Comparison of ENCODE assay signal across 1 cellular context in genomic region chr1:1858382-1859086, GRCh38.
TF ChIP-seq lines count a peak whose summit lies in the region.

No MANE protein-coding gene starts in this region.

TF ChIP-seq in K562, 482 proteins besides CTCF, POLR2A, EP300 and RAD21 (continued from another document):
- TF ChIP-seq E4F1 (CRISPR knock-in tag; IDR thresholded peaks at IDR 0.05; ENCODE audit: borderline replicate concordance) = no peak
- TF ChIP-seq JUNB (CRISPR knock-in tag; conservative IDR thresholded peaks at IDR 0.05) = peak; percentile 73
- TF ChIP-seq RCOR1 (IDR thresholded peaks at IDR 0.05; ENCODE audit: borderline replicate concordance in 1 of 2, low read depth in 2 of 2, low read length in 2 of 2) = peak; percentile 65 to 96; a peak in 3 of 4 replicates
- TF ChIP-seq FOXP1 (CRISPR knock-in tag; IDR thresholded peaks at IDR 0.05) = no peak
- TF ChIP-seq CTCFL (IDR thresholded peaks at IDR 0.05; ENCODE audit: borderline replicate concordance, insufficient read depth, low read depth, low read length, poor library complexity, severe bottlenecking) = peak; percentile 31
- TF ChIP-seq, protein P1, sequence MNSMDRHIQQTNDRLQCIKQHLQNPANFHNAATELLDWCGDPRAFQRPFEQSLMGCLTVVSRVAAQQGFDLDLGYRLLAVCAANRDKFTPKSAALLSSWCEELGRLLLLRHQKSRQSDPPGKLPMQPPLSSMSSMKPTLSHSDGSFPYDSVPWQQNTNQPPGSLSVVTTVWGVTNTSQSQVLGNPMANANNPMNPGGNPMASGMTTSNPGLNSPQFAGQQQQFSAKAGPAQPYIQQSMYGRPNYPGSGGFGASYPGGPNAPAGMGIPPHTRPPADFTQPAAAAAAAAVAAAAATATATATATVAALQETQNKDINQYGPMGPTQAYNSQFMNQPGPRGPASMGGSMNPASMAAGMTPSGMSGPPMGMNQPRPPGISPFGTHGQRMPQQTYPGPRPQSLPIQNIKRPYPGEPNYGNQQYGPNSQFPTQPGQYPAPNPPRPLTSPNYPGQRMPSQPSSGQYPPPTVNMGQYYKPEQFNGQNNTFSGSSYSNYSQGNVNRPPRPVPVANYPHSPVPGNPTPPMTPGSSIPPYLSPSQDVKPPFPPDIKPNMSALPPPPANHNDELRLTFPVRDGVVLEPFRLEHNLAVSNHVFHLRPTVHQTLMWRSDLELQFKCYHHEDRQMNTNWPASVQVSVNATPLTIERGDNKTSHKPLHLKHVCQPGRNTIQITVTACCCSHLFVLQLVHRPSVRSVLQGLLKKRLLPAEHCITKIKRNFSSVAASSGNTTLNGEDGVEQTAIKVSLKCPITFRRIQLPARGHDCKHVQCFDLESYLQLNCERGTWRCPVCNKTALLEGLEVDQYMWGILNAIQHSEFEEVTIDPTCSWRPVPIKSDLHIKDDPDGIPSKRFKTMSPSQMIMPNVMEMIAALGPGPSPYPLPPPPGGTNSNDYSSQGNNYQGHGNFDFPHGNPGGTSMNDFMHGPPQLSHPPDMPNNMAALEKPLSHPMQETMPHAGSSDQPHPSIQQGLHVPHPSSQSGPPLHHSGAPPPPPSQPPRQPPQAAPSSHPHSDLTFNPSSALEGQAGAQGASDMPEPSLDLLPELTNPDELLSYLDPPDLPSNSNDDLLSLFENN (IDR thresholded peaks at IDR 0.05; ENCODE audit: low read depth in 2 of 2, low read length in 2 of 2) = peak in 1 of 2 experiments; percentile 46; a peak in 1 of 4 replicates
- TF ChIP-seq, protein P2, sequence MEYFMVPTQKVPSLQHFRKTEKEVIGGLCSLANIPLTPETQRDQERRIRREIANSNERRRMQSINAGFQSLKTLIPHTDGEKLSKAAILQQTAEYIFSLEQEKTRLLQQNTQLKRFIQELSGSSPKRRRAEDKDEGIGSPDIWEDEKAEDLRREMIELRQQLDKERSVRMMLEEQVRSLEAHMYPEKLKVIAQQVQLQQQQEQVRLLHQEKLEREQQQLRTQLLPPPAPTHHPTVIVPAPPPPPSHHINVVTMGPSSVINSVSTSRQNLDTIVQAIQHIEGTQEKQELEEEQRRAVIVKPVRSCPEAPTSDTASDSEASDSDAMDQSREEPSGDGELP (CRISPR knock-in tag; IDR thresholded peaks at IDR 0.05; ENCODE audit: borderline replicate concordance) = peak; percentile 70; the same call in 1 of the 2 replicates
- TF ChIP-seq ZBTB7A (IDR thresholded peaks at IDR 0.05; ENCODE audit: borderline replicate concordance, control insufficient read depth, low read depth, low read length) = 0 out of 2 replicates have a peak, but pooled peaks have one; percentile 29
- peak; percentile 45 for TF ChIP-seq MAFK (IDR thresholded peaks at IDR 0.05; ENCODE audit: low read length)
- peak; percentile 54; the same call in 1 of the 2 replicates for TF ChIP-seq DPF2 (IDR thresholded peaks at IDR 0.05)
- TF ChIP-seq MAX (CRISPR knock-in tag; IDR thresholded peaks at IDR 0.05) = peak; percentile 21; the same call in 1 of the 2 replicates
- TF ChIP-seq NFIC (IDR thresholded peaks at IDR 0.05) = peak; percentile 65; the same call in 1 of the 2 replicates
- no peak for TF ChIP-seq ATF6 (CRISPR knock-in tag; IDR thresholded peaks at IDR 0.05)
- no peak for TF ChIP-seq CBX1 (IDR thresholded peaks at IDR 0.05; ENCODE audit: low read depth)
- no peak for TF ChIP-seq CC2D1A (IDR thresholded peaks at IDR 0.05)
- TF ChIP-seq SOX6 (IDR thresholded peaks at IDR 0.05) = peak; percentile 18; the same call in 1 of the 2 replicates
- peak; percentile 50 for TF ChIP-seq GABPA (tag; conservative IDR thresholded peaks at IDR 0.05; ENCODE audit: low read depth)
- TF ChIP-seq GATAD2A (IDR thresholded peaks at IDR 0.05) = no peak
- TF ChIP-seq, protein P3, sequence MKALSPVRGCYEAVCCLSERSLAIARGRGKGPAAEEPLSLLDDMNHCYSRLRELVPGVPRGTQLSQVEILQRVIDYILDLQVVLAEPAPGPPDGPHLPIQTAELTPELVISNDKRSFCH (CRISPR knock-in tag; IDR thresholded peaks at IDR 0.05) = no peak
- TF ChIP-seq, protein P3 (tag; IDR thresholded peaks at IDR 0.05) = no peak
- peak in 1 of 3 experiments; percentile 7 for TF ChIP-seq YY1 (IDR thresholded peaks at IDR 0.05; ENCODE audit: borderline replicate concordance in 1 of 3, control insufficient read depth in 1 of 3, extremely low read depth in 1 of 3, insufficient read depth in 3 of 3, insufficient read length in 1 of 3, insufficient replicate concordance in 2 of 3, low read depth in 1 of 3, low read length in 2 of 3)
- TF ChIP-seq TBL1XR1 (IDR thresholded peaks at IDR 0.05; ENCODE audit: low read length in 2 of 2) = peak in 1 of 2 experiments; percentile 72; a peak in 2 of 4 replicates
- 0 out of 2 replicates have a peak, but pooled peaks have one; percentile 33 for TF ChIP-seq GABPB1 (CRISPR knock-in tag; IDR thresholded peaks at IDR 0.05)
- TF ChIP-seq ATF1 (CRISPR knock-in tag; IDR thresholded peaks at IDR 0.05) = peak; percentile 55
- TF ChIP-seq ATF1 (tag; IDR thresholded peaks at IDR 0.05) = peak; percentile 97
- TF ChIP-seq ZBTB12 (CRISPR knock-in tag; IDR thresholded peaks at IDR 0.05) = peak; percentile 85
- TF ChIP-seq MAFF (IDR thresholded peaks at IDR 0.05; ENCODE audit: low read length) = peak; percentile 34; the same call in 1 of the 2 replicates
- TF ChIP-seq TCF3 (CRISPR knock-in tag; IDR thresholded peaks at IDR 0.05) = peak; percentile 67
